In genomic region chr11:126394634-126395072, GRCh38 we compare ENCODE assay signal across 8 cellular contexts. TPM values are rescaled to one million over a fixed set of nuclear protein-coding genes. Genes with fewer than 3 reads are reported as not detected.
DNase-seq lines count a peak whose midpoint lies in the region; ATAC-seq, FAIRE-seq and TF ChIP-seq lines count a peak whose summit lies in the region.
"Not testable (repeated sequence)": the region's sequence is repeated elsewhere in the genome, so short reads cannot be mapped to it uniquely, and the experiment has no call there.

No MANE protein-coding gene starts in this region.

- not testable (repeated sequence) for H3K4me1 ChIP-seq in Panc1 (ENCODE audit: control insufficient read depth, insufficient read depth, low read length); endothelial cell of umbilical vein (ENCODE audit: control insufficient read depth, extremely low read depth, insufficient read depth, low read length)
- H3K4me1 ChIP-seq in adrenal gland (replicated peaks in 1 of 2) (peaks cover 33 to 59% of the 10 kb centered on the region in 2 donors), upper lobe of right lung (peaks cover 13% of the 10 kb centered on the region)

- not testable (repeated sequence) for H3K9me3 ChIP-seq in Panc1 (ENCODE audit: control insufficient read depth, insufficient read depth, low read depth, low read length); adrenal gland (replicated peaks in 1 of 3); endothelial cell of umbilical vein (replicated peaks; ENCODE audit: control insufficient read depth, insufficient read depth, low read length); upper lobe of right lung

- H4K20me1 ChIP-seq in endothelial cell of umbilical vein (replicated peaks; ENCODE audit: control insufficient read depth, extremely low read depth, insufficient read depth, low read length) = not testable (repeated sequence)

- peak; percentile 75 for FAIRE-seq in endothelial cell of umbilical vein (lab: Jason Lieb, UNC)

- peak overlapping the region; percentile 80 for H3K27ac ChIP-seq in HL-60 (replicated peaks)
- H3K27ac ChIP-seq in Panc1 (ENCODE audit: low read length); endothelial cell of umbilical vein (ENCODE audit: insufficient read depth, low read depth, low read length); upper lobe of right lung: not testable (repeated sequence)
- H3K27ac ChIP-seq in adrenal gland = peak overlapping the region; percentile 72 to 93 (median 87)

- in situ Hi-C loops in Panc1 (cut with HindIII; ENCODE audit: low pct_unique_long_range_greater_than_20kb, low sequenced_read_pairs) = not testable (repeated sequence)

- H3K4me2 ChIP-seq in endothelial cell of umbilical vein (ENCODE audit: insufficient read depth, low read length) = not testable (repeated sequence)

- WGBS in adrenal gland, 4 donors = 19 to 39% (median 36%) methylated on average over 4 to 7 of the region's 7 CpGs

- not testable (repeated sequence) for H3K36me3 ChIP-seq in Panc1 (ENCODE audit: control insufficient read depth, insufficient read depth, low read length); adrenal gland (replicated peaks in 1 of 2); endothelial cell of umbilical vein (ENCODE audit: control insufficient read depth in 2 of 2, extremely low read depth in 1 of 2, insufficient read depth in 2 of 2, low read length in 2 of 2); upper lobe of right lung

- ATAC-seq in Panc1 (peak; percentile 68), upper lobe of right lung (peak; percentile 60)

- H3K27me3 ChIP-seq in HL-60 (ENCODE audit: insufficient read depth, poor library complexity, severe bottlenecking); Panc1 (ENCODE audit: control insufficient read depth, insufficient read depth, low read length); adrenal gland; endothelial cell of umbilical vein (ENCODE audit: control insufficient read depth in 2 of 2, insufficient read depth in 2 of 2, low read length in 2 of 2); upper lobe of right lung: not testable (repeated sequence)

- CTCF ChIA-PET in Panc1 (lab: Charles Lee) = not testable (repeated sequence)
- CTCF ChIA-PET in endothelial cell of umbilical vein (lab: Charles Lee) = interaction anchor here (1.2 to 1.4 kb wide), 2 partner anchors 39 to 85 kb away, joined by 3 to 4 read pairs; partner anchors contain the start of gene ST3GAL4

- H3K9ac ChIP-seq in endothelial cell of umbilical vein (replicated peaks; ENCODE audit: extremely low read depth, insufficient read depth, low read length) = not testable (repeated sequence)

- not testable (repeated sequence) for BruUV-seq in Panc1 (replicated peaks; lab: Mats Ljungman, UMichigan); endothelial cell of umbilical vein (replicated peaks; lab: Mats Ljungman, UMichigan)

- not testable (repeated sequence) for H3K9me1 ChIP-seq in endothelial cell of umbilical vein (replicated peaks; ENCODE audit: control insufficient read depth, extremely low read depth, insufficient read depth, low read length)

- intact Hi-C loops in Panc1 (cut with micrococcal nuclease; ENCODE audit: unreplicated experiment); adrenal gland (cut with DNase I); endothelial cell of umbilical vein (cut with micrococcal nuclease); head of caudate nucleus (cut with DNase I); upper lobe of right lung (cut with DNase I): not testable (repeated sequence)

- H3K4me3 ChIP-seq in HL-60 (replicated peaks; ENCODE audit: insufficient read depth, low read length); Panc1 (ENCODE audit: low read depth in 2 of 2, low read length in 2 of 2); adrenal gland; endothelial cell of umbilical vein (replicated peaks in 1 of 3; ENCODE audit: insufficient read depth in 1 of 3, low read depth in 1 of 3, low read length in 3 of 3); upper lobe of right lung: not testable (repeated sequence)

- POLR2A ChIA-PET in Panc1 (lab: Charles Lee) = interaction anchor here (0.6 kb wide), 2 partner anchors 81 to 280 kb away, joined by 3 read pairs; no protein-coding TSS in a partner anchor
- POLR2A ChIA-PET in endothelial cell of umbilical vein (lab: Charles Lee) = not testable (repeated sequence)

- TF ChIP-seq CTCF in HL-60 (IDR thresholded peaks at IDR 0.05; ENCODE audit: insufficient read depth, low read length); Panc1 (IDR thresholded peaks at IDR 0.05); adrenal gland (IDR thresholded peaks at IDR 0.05); endothelial cell of umbilical vein (IDR thresholded peaks at IDR 0.05; ENCODE audit: extremely low read depth in 1 of 2, insufficient read depth in 1 of 2, low read depth in 1 of 2, low read length in 2 of 2); upper lobe of right lung (IDR thresholded peaks at IDR 0.05): not testable (repeated sequence)

- peak in 1 of 2 donors; percentile 49 for TF ChIP-seq POLR2A in adrenal gland (IDR thresholded peaks at IDR 0.05)
- not testable (repeated sequence) for TF ChIP-seq POLR2A in endothelial cell of umbilical vein (IDR thresholded peaks at IDR 0.05; ENCODE audit: low read depth, low read length)

- dilution Hi-C loops in endothelial cell of umbilical vein (cut with MboI; ENCODE audit: extremely low pct_ligation_motif_present, low sequenced_read_pairs) = not testable (repeated sequence)

- H3K79me2 ChIP-seq in endothelial cell of umbilical vein (ENCODE audit: control insufficient read depth, insufficient read depth, low read length) = not testable (repeated sequence)

- H2AFZ ChIP-seq in endothelial cell of umbilical vein (ENCODE audit: low read depth, low read length) = not testable (repeated sequence)

- DNase-seq in HL-60 (ENCODE audit: low read depth in 1 of 2, low spot score in 1 of 2); Panc1 (ENCODE audit: low read depth, low spot score); endothelial cell of umbilical vein (ENCODE audit: low read depth, low spot score): not testable (repeated sequence)
- DNase-seq in adrenal gland (peak; percentile 60 to 85 (median 83)), head of caudate nucleus (peak in 27 of 42 donors; percentile 21 to 83 (median 49)), kidney glomerular epithelial cell (lab: John Stamatoyannopoulos, UW) (peak; percentile 18), pons (ENCODE audit: low spot score) (peak; percentile 58), upper lobe of right lung (peak; percentile 38)

RNA-seq across cellular contexts. Expression of gene ST3GAL4, which starts 39.2 kb away (rescaled TPM):
- total RNA-seq in Panc1 (2021; ENCODE audit: unreplicated experiment) (56.6 TPM), adrenal gland (100 to 1,000 TPM; 119 to 359 (median 144) TPM), endothelial cell of umbilical vein (17.7 and 21.1 TPM in 2 replicates), upper lobe of right lung (39.2 TPM)
- polyA plus RNA-seq in Panc1 (2012; ENCODE audit: insufficient read length) = 51.1 TPM
- polyA plus RNA-seq in adrenal gland (100 to 1,000 TPM; 210 to 265 (median 254) TPM), endothelial cell of umbilical vein (19.4 and 20.8 TPM in 2 replicates)
- polyA plus RNA-seq in endothelial cell of umbilical vein (2011; cell fraction: cytosol; rRNA removed) = 22.6 and 25.1 TPM in 2 replicates
- 18.4 and 19.5 TPM in 2 replicates for polyA plus RNA-seq in endothelial cell of umbilical vein (2011; cell fraction: nucleus; rRNA removed)
- polyA plus RNA-seq in endothelial cell of umbilical vein (2012) = 14.4 and 15.3 TPM in 2 replicates
- 15.2 and 21.4 TPM in 2 replicates for polyA minus RNA-seq in endothelial cell of umbilical vein
- polyA minus RNA-seq in endothelial cell of umbilical vein (2011; cell fraction: cytosol; rRNA and poly(A)+ RNA removed) = 28.7 TPM
- 8.4 and 8.9 TPM in 2 replicates for polyA minus RNA-seq in endothelial cell of umbilical vein (2011; cell fraction: nucleus; rRNA and poly(A)+ RNA removed)
